Comparison of ENCODE assay signal across 21 cellular contexts in the genomic region with DNA sequence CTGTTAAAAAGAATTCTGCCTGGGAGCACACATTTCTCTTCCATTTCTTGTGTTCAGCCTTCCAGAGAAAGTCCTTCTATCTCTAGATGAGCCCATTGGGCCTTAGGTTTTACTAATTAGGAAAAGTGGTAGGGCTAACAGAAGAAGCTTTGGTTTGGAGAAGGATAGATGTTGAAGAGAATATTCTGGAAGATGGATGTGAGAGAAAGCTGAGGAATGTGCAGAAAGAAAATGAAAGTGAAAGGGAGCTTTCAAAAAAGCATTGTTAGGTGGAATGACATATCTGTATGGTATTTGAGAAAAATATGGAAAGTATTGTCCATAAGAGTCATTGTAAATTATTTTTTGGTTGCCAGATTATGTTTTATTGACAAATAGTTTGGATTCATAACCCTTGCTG.
DNase-seq lines count a peak whose midpoint lies in the region; ATAC-seq and TF ChIP-seq lines count a peak whose summit lies in the region.
"Had no signal": no experiment of that assay in that cellular context is flagged by ENCODE, and none has a peak within 500 bp of the region (broad histone marks: within the 10 kb centered on the region; RNA-seq: fewer than 3 reads in every experiment).

No MANE protein-coding gene starts in this region.

- H3K27ac ChIP-seq in fibroblast of lung (ENCODE audit: insufficient read depth, low read length) (no peak overlapping the region), WERI-Rb-1 (no peak overlapping the region)

- H3K36me3 ChIP-seq in fibroblast of lung (ENCODE audit: control insufficient read depth, insufficient read depth, low read length) (no peaks in the 10 kb centered on the region), WERI-Rb-1 (no peaks in the 10 kb centered on the region)
- H3K36me3 ChIP-seq: HAP-1 had no signal

- peaks cover 4% of the 10 kb centered on the region for H3K4me1 ChIP-seq in fibroblast of lung (ENCODE audit: control insufficient read depth, extremely low read depth, insufficient read depth, low read length)
- H3K4me1 ChIP-seq: HAP-1 had no signal

- TF ChIP-seq CTCF in fibroblast of lung (conservative IDR thresholded peaks at IDR 0.05 in 1 of 2, IDR thresholded peaks at IDR 0.05 in 1 of 2; ENCODE audit: low read depth in 1 of 2, low read length in 2 of 2): no peak
- TF ChIP-seq CTCF in WERI-Rb-1 (IDR thresholded peaks at IDR 0.05; ENCODE audit: low read depth, low read length): no peak

- H3K4me3 ChIP-seq in fibroblast of lung (replicated peaks in 1 of 4; ENCODE audit: control extremely low read depth in 1 of 4, insufficient read depth in 1 of 4, low read depth in 3 of 4, low read length in 4 of 4): peak overlapping the region in 1 of 4 experiments; percentile 35
- H3K4me3 ChIP-seq in WERI-Rb-1 (ENCODE audit: low read depth, low read length): no peak overlapping the region
- H3K4me3 ChIP-seq: HAP-1 had no signal

- no peak overlapping the region for H3K9ac ChIP-seq in fibroblast of lung (ENCODE audit: insufficient read depth, low read length)

- DNase-seq in NCI-H2029 treated with DMSO at 0.1 percent for 48 hours (lab: John Stamatoyannopoulos, UW) (peak; percentile 1), NCI-H2029 (lab: John Stamatoyannopoulos, UW) (no peak), RPMI7951 (ENCODE audit: low read depth) (peak; percentile 31), fibroblast of lung (ENCODE audit: low read depth in 2 of 2) (peak; percentile 21 to 47), activated gamma-delta T cell treated with Interleukin-2 at 50 U/mL for 16 hours (no peak), WERI-Rb-1 (no peak), DMS153 treated with DMSO at 0.1 percent for 48 hours (lab: John Stamatoyannopoulos, UW; ENCODE audit: unreplicated experiment) (no peak)
- DNase-seq: activated CD8-positive, alpha-beta memory T cell treated with anti-CD3 and anti-CD28 coated beads for 24 hours; CD4-positive, CD25-positive, alpha-beta regulatory T cell; GDM1; head of caudate nucleus; islet precursor cell; MV-4-11; NCI-H82; nephron progenitor cell; stimulated activated CD4-positive, alpha-beta T cell treated with anti-CD3 and anti-CD28 coated beads, Interleukin-15, amount 100 ng/mL, for 24 hours; stimulated activated naive CD8-positive, alpha-beta T cell treated with anti-CD3 and anti-CD28 coated beads, Interleukin-15, Interleukin-2, amounts not matched to agents 100 U/mL and 50 U/mL, for 24 hours; T-helper 1 cell had no signal

- no peaks in the 10 kb centered on the region for H3K9me3 ChIP-seq in fibroblast of lung (ENCODE audit: control insufficient read depth, insufficient read depth, low read depth, low read length)
- H3K9me3 ChIP-seq in WERI-Rb-1 (ENCODE audit: severe bottlenecking): no peaks in the 10 kb centered on the region
- H3K9me3 ChIP-seq: HAP-1 had no signal

- H3K27me3 ChIP-seq in fibroblast of lung (ENCODE audit: control insufficient read depth, insufficient read depth, low read length) (no peaks in the 10 kb centered on the region), WERI-Rb-1 (ENCODE audit: insufficient read depth, low read depth, severe bottlenecking) (no peaks in the 10 kb centered on the region)

- H2AFZ ChIP-seq in fibroblast of lung (ENCODE audit: low read length): peak overlapping the region; percentile 50

- H3K79me2 ChIP-seq in fibroblast of lung (ENCODE audit: control insufficient read depth, insufficient read depth, low read length): no peaks in the 10 kb centered on the region

- no peaks in the 10 kb centered on the region for H4K20me1 ChIP-seq in fibroblast of lung (ENCODE audit: control insufficient read depth, extremely low read depth, insufficient read depth, low read length)

- ATAC-seq in GM18868 (IDR thresholded peaks at IDR 0.05; ENCODE audit: unreplicated experiment): no peak
- ATAC-seq: HepG2; stimulated activated naive CD8-positive, alpha-beta T cell treated with anti-CD3 and anti-CD28 coated beads, Interleukin-15, Interleukin-2, amounts not matched to agents 100 U/mL and 50 U/mL, for 24 hours had no signal

- peak overlapping the region; percentile 73 for H3K4me2 ChIP-seq in fibroblast of lung (ENCODE audit: extremely low read depth, insufficient read depth, low read length)

Comparison
In these comparisons a context has a peak if more than half of its experiments do, and no peak if none do; other contexts are left out.
1. DNase-seq: peak in NCI-H2029 treated with DMSO at 0.1 percent for 48 hours (single experiment), RPMI7951 (single experiment) and fibroblast of lung (2 of 2); none in NCI-H2029 (single experiment), activated gamma-delta T cell treated with Interleukin-2 at 50 U/mL for 16 hours (single experiment), WERI-Rb-1 (single experiment) and DMS153 treated with DMSO at 0.1 percent for 48 hours (single experiment).